Comparison of ENCODE assay signal across 8 cellular contexts in the genomic region with DNA sequence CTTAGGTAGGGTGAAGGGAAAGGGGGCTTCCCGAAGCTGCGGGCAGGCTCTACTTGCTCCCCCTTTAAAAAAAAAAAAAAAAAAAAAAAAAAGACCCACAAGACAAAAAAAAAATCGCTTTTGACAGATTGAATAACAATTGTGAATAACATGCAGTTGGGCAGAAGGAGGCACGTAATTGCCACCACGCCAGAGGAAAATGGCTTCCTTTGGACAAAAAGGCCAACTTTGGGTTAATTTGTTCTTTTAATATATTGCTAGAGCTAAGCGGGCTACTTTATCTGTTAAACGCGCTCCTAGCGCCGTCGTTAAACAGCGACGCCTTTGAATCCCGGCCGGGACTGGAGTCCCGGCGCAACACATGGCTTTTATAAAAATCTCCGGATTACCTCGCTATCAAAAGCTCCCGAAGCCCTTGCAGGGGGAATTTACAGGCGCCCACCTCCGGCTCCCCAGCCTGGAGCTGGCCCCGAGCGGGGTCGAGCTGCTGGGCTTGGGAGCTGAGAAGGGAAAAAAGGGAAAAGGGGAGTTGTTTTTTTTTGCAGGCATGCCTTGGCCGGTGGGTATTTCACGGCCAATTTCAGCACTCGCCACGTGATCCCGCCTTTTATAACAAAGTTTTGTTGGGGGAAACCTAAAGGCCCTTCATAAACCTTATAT. TPM values are rescaled to one million over a fixed set of nuclear protein-coding genes. Genes with fewer than 3 reads are reported as not detected.
A peak's percentile ranks its signal among the peaks of the same experiment; 100 is the strongest.
DNase-seq lines count a peak whose midpoint lies in the region; ATAC-seq and TF ChIP-seq lines count a peak whose summit lies in the region.

No MANE protein-coding gene starts in this region.

- H3K4me2 ChIP-seq in fibroblast of lung (ENCODE audit: extremely low read depth, insufficient read depth, low read length), result peak overlapping the region; percentile 52

- ATAC-seq in HG03354 (IDR thresholded peaks at IDR 0.05; ENCODE audit: poor library complexity, severe bottlenecking, unreplicated experiment) (no peak), HG02798 (IDR thresholded peaks at IDR 0.05; ENCODE audit: poor library complexity, unreplicated experiment) (no peak)

- no peak for TF ChIP-seq CTCF in fibroblast of lung (conservative IDR thresholded peaks at IDR 0.05 in 1 of 2, IDR thresholded peaks at IDR 0.05 in 1 of 2; ENCODE audit: low read depth in 1 of 2, low read length in 2 of 2)

- H3K4me3 ChIP-seq in fibroblast of lung (replicated peaks in 1 of 4; ENCODE audit: control extremely low read depth in 1 of 4, insufficient read depth in 1 of 4, low read depth in 3 of 4, low read length in 4 of 4), result peak overlapping the region; percentile 17 to 41 (median 18)
- peak overlapping the region; percentile 16 to 48 (median 41) for H3K4me3 ChIP-seq in skin epidermis

- DNase-seq in NCI-H446 (lab: John Stamatoyannopoulos, UW) (peak; percentile 34 to 42), NCI-H446 treated with DMSO at 0.1 percent for 48 hours (lab: John Stamatoyannopoulos, UW) (no peak), RKO (ENCODE audit: low spot score) (peak; percentile 39), fibroblast of lung (ENCODE audit: low read depth in 2 of 2) (no peak), NCI-H1092 treated with DMSO at 0.1 percent for 48 hours (lab: John Stamatoyannopoulos, UW) (no peak)

- no peaks in the 10 kb centered on the region for H4K20me1 ChIP-seq in fibroblast of lung (ENCODE audit: control insufficient read depth, extremely low read depth, insufficient read depth, low read length)

- H3K4me1 ChIP-seq in fibroblast of lung (ENCODE audit: control insufficient read depth, extremely low read depth, insufficient read depth, low read length), result no peaks in the 10 kb centered on the region

- H3K27ac ChIP-seq in fibroblast of lung (ENCODE audit: insufficient read depth, low read length) (no peak overlapping the region), skin epidermis (peak overlapping the region in 10 of 21 experiments; percentile 21 to 81 (median 74))

- H3K36me3 ChIP-seq in fibroblast of lung (ENCODE audit: control insufficient read depth, insufficient read depth, low read length), result no peaks in the 10 kb centered on the region

- peaks cover 70% of the 10 kb centered on the region for H3K27me3 ChIP-seq in fibroblast of lung (ENCODE audit: control insufficient read depth, insufficient read depth, low read length)

- no peaks in the 10 kb centered on the region for H3K79me2 ChIP-seq in fibroblast of lung (ENCODE audit: control insufficient read depth, insufficient read depth, low read length)

- H3K9ac ChIP-seq in fibroblast of lung (ENCODE audit: insufficient read depth, low read length), result no peak overlapping the region

- H3K9me3 ChIP-seq in fibroblast of lung (ENCODE audit: control insufficient read depth, insufficient read depth, low read depth, low read length), result no peaks in the 10 kb centered on the region

- no peak overlapping the region for H2AFZ ChIP-seq in fibroblast of lung (ENCODE audit: low read length)

RNA-seq across cellular contexts. Expression of a gene that starts 1.2 kb away (rescaled TPM):
- total RNA-seq in fibroblast of lung, result not detected in 2 replicates
- polyA plus RNA-seq in fibroblast of lung, result 0.03 and 0.18 TPM in 2 replicates
- polyA plus RNA-seq in fibroblast of lung (2012), result 0.05 and 0.43 TPM in 2 replicates
- 0.12 TPM in 1 of 2 replicates, not detected in the other for polyA minus RNA-seq in fibroblast of lung (ENCODE audit: low replicate concordance)

RNA-seq across cellular contexts. Expression of a gene that starts 9.7 kb away (rescaled TPM):
- total RNA-seq in fibroblast of lung, result under 0.01 and 0.17 TPM in 2 replicates
- 0.25 and 1.00 TPM in 2 replicates for polyA plus RNA-seq in fibroblast of lung
- polyA plus RNA-seq in fibroblast of lung (2012), result 0.12 and 0.75 TPM in 2 replicates
- polyA minus RNA-seq in fibroblast of lung (ENCODE audit: low replicate concordance), result 1.6 TPM in 1 of 2 replicates, not detected in the other

RNA-seq across cellular contexts. Expression of a gene that starts 16.1 kb away (rescaled TPM):
- total RNA-seq in fibroblast of lung, result not detected in 2 replicates
- polyA plus RNA-seq in fibroblast of lung, result not detected in 2 replicates
- not detected in 2 replicates for polyA plus RNA-seq in fibroblast of lung (2012)
- not detected in 2 replicates for polyA minus RNA-seq in fibroblast of lung (ENCODE audit: low replicate concordance)

RNA-seq across cellular contexts. Expression of a gene that starts 18.5 kb away (rescaled TPM):
- total RNA-seq in fibroblast of lung, result under 0.01 TPM in 1 of 2 replicates, not detected in the other
- polyA plus RNA-seq in fibroblast of lung, result 0.08 and 0.11 TPM in 2 replicates
- 0.09 TPM in 1 of 2 replicates, not detected in the other for polyA plus RNA-seq in fibroblast of lung (2012)
- not detected in 2 replicates for polyA minus RNA-seq in fibroblast of lung (ENCODE audit: low replicate concordance)

RNA-seq across cellular contexts. Expression of a gene that starts 27.3 kb away (rescaled TPM):
- 1.0 and 1.2 TPM in 2 replicates for total RNA-seq in fibroblast of lung
- 5.3 and 5.9 TPM in 2 replicates for polyA plus RNA-seq in fibroblast of lung
- polyA plus RNA-seq in fibroblast of lung (2012), result 6.8 and 7.9 TPM in 2 replicates
- 4.8 and 6.3 TPM in 2 replicates for polyA minus RNA-seq in fibroblast of lung (ENCODE audit: low replicate concordance)

Comparison
In these comparisons a context has a peak if more than half of its experiments do, and no peak if none do; other contexts are left out.
1. DNase-seq: peak in NCI-H446 (2 of 2) and RKO (single experiment); none in NCI-H446 treated with DMSO at 0.1 percent for 48 hours (single experiment), fibroblast of lung (0 of 2) and NCI-H1092 treated with DMSO at 0.1 percent for 48 hours (single experiment).